ENCODE assay signal across 1 cellular context in the genomic region with DNA sequence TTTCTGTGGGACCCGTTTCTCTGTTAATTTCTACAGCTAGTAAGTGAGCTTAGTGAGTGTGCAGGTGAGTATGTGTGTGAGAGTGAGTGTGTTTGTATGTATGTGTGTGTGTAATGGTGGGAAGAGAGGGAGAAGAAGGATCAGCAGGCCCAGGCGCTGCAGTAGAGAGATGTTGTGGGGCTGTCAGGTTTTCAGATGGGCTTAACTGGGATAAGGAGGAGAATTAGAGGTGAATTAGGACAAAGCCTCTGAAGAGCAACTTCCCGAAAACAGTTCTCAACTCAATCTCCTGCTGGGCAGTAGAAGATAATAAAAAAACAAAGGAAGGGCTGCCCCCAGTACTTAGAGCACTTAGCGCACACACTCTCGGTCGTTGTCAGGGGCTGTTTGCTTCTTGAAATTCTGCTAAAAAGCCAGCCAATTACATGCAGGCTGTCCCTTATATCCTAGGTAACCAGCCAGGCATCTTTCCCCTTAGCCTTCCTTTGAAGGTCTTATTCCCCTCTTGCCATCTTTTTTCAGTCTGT.
TF ChIP-seq lines count a peak whose summit lies in the region.

No MANE protein-coding gene starts in this region.

TF ChIP-seq in GM23338, 12 proteins besides CTCF, POLR2A, EP300 and RAD21:
- TF ChIP-seq, protein P1, sequence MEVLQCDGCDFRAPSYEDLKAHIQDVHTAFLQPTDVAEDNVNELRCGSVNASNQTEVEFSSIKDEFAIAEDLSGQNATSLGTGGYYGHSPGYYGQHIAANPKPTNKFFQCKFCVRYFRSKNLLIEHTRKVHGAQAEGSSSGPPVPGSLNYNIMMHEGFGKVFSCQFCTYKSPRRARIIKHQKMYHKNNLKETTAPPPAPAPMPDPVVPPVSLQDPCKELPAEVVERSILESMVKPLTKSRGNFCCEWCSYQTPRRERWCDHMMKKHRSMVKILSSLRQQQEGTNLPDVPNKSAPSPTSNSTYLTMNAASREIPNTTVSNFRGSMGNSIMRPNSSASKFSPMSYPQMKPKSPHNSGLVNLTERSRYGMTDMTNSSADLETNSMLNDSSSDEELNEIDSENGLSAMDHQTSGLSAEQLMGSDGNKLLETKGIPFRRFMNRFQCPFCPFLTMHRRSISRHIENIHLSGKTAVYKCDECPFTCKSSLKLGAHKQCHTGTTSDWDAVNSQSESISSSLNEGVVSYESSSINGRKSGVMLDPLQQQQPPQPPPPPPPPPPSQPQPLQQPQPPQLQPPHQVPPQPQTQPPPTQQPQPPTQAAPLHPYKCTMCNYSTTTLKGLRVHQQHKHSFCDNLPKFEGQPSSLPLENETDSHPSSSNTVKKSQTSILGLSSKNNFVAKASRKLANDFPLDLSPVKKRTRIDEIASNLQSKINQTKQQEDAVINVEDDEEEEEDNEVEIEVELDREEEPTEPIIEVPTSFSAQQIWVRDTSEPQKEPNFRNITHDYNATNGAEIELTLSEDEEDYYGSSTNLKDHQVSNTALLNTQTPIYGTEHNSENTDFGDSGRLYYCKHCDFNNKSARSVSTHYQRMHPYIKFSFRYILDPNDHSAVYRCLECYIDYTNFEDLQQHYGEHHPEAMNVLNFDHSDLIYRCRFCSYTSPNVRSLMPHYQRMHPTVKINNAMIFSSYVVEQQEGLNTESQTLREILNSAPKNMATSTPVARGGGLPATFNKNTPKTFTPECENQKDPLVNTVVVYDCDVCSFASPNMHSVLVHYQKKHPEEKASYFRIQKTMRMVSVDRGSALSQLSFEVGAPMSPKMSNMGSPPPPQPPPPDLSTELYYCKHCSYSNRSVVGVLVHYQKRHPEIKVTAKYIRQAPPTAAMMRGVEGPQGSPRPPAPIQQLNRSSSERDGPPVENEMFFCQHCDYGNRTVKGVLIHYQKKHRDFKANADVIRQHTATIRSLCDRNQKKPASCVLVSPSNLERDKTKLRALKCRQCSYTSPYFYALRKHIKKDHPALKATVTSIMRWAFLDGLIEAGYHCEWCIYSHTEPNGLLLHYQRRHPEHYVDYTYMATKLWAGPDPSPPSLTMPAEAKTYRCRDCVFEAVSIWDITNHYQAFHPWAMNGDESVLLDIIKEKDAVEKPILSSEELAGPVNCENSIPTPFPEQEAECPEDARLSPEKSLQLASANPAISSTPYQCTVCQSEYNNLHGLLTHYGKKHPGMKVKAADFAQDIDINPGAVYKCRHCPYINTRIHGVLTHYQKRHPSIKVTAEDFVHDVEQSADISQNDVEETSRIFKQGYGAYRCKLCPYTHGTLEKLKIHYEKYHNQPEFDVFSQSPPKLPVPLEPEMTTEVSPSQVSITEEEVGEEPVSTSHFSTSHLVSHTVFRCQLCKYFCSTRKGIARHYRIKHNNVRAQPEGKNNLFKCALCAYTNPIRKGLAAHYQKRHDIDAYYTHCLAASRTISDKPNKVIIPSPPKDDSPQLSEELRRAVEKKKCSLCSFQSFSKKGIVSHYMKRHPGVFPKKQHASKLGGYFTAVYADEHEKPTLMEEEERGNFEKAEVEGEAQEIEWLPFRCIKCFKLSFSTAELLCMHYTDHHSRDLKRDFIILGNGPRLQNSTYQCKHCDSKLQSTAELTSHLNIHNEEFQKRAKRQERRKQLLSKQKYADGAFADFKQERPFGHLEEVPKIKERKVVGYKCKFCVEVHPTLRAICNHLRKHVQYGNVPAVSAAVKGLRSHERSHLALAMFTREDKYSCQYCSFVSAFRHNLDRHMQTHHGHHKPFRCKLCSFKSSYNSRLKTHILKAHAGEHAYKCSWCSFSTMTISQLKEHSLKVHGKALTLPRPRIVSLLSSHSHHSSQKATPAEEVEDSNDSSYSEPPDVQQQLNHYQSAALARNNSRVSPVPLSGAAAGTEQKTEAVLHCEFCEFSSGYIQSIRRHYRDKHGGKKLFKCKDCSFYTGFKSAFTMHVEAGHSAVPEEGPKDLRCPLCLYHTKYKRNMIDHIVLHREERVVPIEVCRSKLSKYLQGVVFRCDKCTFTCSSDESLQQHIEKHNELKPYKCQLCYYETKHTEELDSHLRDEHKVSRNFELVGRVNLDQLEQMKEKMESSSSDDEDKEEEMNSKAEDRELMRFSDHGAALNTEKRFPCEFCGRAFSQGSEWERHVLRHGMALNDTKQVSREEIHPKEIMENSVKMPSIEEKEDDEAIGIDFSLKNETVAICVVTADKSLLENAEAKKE (CRISPR knock-in tag; IDR thresholded peaks at IDR 0.05) = no peak
- TF ChIP-seq EZH2phosphoT487 (IDR thresholded peaks at IDR 0.05; ENCODE audit: unreplicated experiment) = no peak
- no peak for TF ChIP-seq EZH2 (IDR thresholded peaks at IDR 0.05; ENCODE audit: low read depth, unreplicated experiment)
- no peak for TF ChIP-seq JUNB (IDR thresholded peaks at IDR 0.05; ENCODE audit: unreplicated experiment)
- TF ChIP-seq STAT1 (IDR thresholded peaks at IDR 0.05; ENCODE audit: unreplicated experiment) = no peak
- no peak for TF ChIP-seq CREB1 (CRISPR knock-in tag; IDR thresholded peaks at IDR 0.05; ENCODE audit: low read depth)
